16 cellular contexts compared by ENCODE assay signal in genomic region chr18:3175195-3175758, GRCh38.
"Had no signal": no experiment of that assay in that cellular context is flagged by ENCODE, and none has a peak within 500 bp of the region (broad histone marks: within the 10 kb centered on the region; RNA-seq: fewer than 3 reads in every experiment).

No MANE protein-coding gene starts in this region.

- H3K4me3 Mint-ChIP-seq: activated CD4-positive, alpha-beta T cell treated with anti-CD3 and anti-CD28 coated beads, Interleukin-2, amount 10 ng/mL, durations not matched to agents 7 days and 5 days; activated naive CD4-positive, alpha-beta T cell treated with anti-CD3 and anti-CD28 coated beads, Interleukin-2, amount 10 ng/mL, durations not matched to agents 7 days and 5 days; activated T-helper 17 cell treated with anti-CD3 and anti-CD28 coated beads, Interleukin-2, amount 50 U/mL, for 72 hours; effector memory CD8-positive, alpha-beta T cell; natural killer cell treated with Interleukin-12 subunit alpha and Interleukin-12 subunit beta and Interleukin-15 and Interleukin-18, amount 100 ng/mL, for 72 hours; T-helper 1 cell treated with Interleukin-12 subunit alpha and Interleukin-12 subunit beta and Interleukin-4 antibody, amounts not matched to agents 30 μg/mL and 1 μg/mL, for 36 hours; WTC11 had no signal

- H3K9me3 Mint-ChIP-seq: activated CD4-positive, alpha-beta T cell treated with anti-CD3 and anti-CD28 coated beads, Interleukin-2, amount 10 ng/mL, durations not matched to agents 7 days and 5 days; activated naive CD4-positive, alpha-beta T cell treated with anti-CD3 and anti-CD28 coated beads, Interleukin-2, amount 10 ng/mL, durations not matched to agents 7 days and 5 days; activated T-helper 17 cell treated with anti-CD3 and anti-CD28 coated beads, Interleukin-2, amount 50 U/mL, for 72 hours; effector memory CD8-positive, alpha-beta T cell; natural killer cell treated with Interleukin-12 subunit alpha and Interleukin-12 subunit beta and Interleukin-15 and Interleukin-18, amount 100 ng/mL, for 72 hours; T-helper 1 cell treated with Interleukin-12 subunit alpha and Interleukin-12 subunit beta and Interleukin-4 antibody, amounts not matched to agents 30 μg/mL and 1 μg/mL, for 36 hours; WTC11 had no signal

- H3K4me1 Mint-ChIP-seq: activated T-helper 17 cell treated with anti-CD3 and anti-CD28 coated beads, Interleukin-2, amount 50 U/mL, for 72 hours had no signal

- H3K36me3 Mint-ChIP-seq: activated naive CD4-positive, alpha-beta T cell treated with anti-CD3 and anti-CD28 coated beads, Interleukin-2, amount 10 ng/mL, durations not matched to agents 7 days and 5 days; natural killer cell treated with Interleukin-12 subunit alpha and Interleukin-12 subunit beta and Interleukin-15 and Interleukin-18, amount 100 ng/mL, for 72 hours; WTC11 had no signal

- DNase-seq: activated CD4-positive, alpha-beta T cell treated with anti-CD3 and anti-CD28 coated beads, Interleukin-2, amount 10 ng/mL, durations not matched to agents 7 days and 5 days; activated CD8-positive, alpha-beta memory T cell treated with anti-CD3 and anti-CD28 coated beads for 24 hours; activated naive CD4-positive, alpha-beta T cell treated with anti-CD3 and anti-CD28 coated beads, Interleukin-2, amount 10 ng/mL, durations not matched to agents 7 days and 5 days; central memory CD4-positive, alpha-beta T cell; cortex of kidney; effector memory CD8-positive, alpha-beta T cell; foreskin fibroblast; left colon; occipital lobe; stimulated activated CD4-positive, alpha-beta T cell treated with anti-CD3 and anti-CD28 coated beads, Interleukin-15, amount 100 ng/mL, for 24 hours; tibial artery had no signal

- H3K4me3 ChIP-seq: adrenal gland, tibial artery had no signal

- H3K27ac Mint-ChIP-seq: activated CD4-positive, alpha-beta T cell treated with anti-CD3 and anti-CD28 coated beads, Interleukin-2, amount 10 ng/mL, durations not matched to agents 7 days and 5 days; activated T-helper 17 cell treated with anti-CD3 and anti-CD28 coated beads, Interleukin-2, amount 50 U/mL, for 72 hours; effector memory CD8-positive, alpha-beta T cell; natural killer cell treated with Interleukin-12 subunit alpha and Interleukin-12 subunit beta and Interleukin-15 and Interleukin-18, amount 100 ng/mL, for 72 hours; T-helper 1 cell treated with Interleukin-12 subunit alpha and Interleukin-12 subunit beta and Interleukin-4 antibody, amounts not matched to agents 30 μg/mL and 1 μg/mL, for 36 hours; WTC11 had no signal

- ATAC-seq: activated T-helper 17 cell treated with anti-CD3 and anti-CD28 coated beads, Interleukin-2, amount 50 U/mL, for 72 hours; effector memory CD8-positive, alpha-beta T cell; left colon; natural killer cell treated with Interleukin-12 subunit alpha and Interleukin-12 subunit beta and Interleukin-15 and Interleukin-18, amount 100 ng/mL, for 72 hours; WTC11 had no signal

- H3K27me3 Mint-ChIP-seq: activated naive CD4-positive, alpha-beta T cell treated with anti-CD3 and anti-CD28 coated beads, Interleukin-2, amount 10 ng/mL, durations not matched to agents 7 days and 5 days; activated T-helper 17 cell treated with anti-CD3 and anti-CD28 coated beads, Interleukin-2, amount 50 U/mL, for 72 hours; effector memory CD8-positive, alpha-beta T cell; natural killer cell treated with Interleukin-12 subunit alpha and Interleukin-12 subunit beta and Interleukin-15 and Interleukin-18, amount 100 ng/mL, for 72 hours had no signal
